15 cellular contexts compared by ENCODE assay signal in the genomic region with DNA sequence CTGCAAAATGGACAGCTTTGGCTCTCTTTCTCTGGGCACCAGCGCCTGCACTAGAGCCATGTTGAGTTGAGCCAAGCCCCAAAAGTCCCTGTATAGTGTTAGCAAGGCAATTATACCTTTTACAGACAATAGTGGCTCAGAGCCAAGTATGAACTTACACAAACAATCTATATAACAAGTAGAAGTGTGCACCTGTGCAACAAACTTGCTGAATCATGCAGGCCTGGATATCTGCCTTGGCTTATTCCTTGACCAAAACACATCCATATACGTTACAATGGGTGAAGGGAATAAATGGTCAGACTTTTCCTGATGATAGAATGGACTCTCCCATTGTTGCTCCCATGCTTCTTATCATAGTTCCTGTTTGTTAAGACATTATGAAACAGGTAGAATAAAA. TPM values are rescaled to one million over a fixed set of nuclear protein-coding genes. Genes with fewer than 3 reads are reported as not detected.
DNase-seq lines count a peak whose midpoint lies in the region; ATAC-seq, FAIRE-seq and TF ChIP-seq lines count a peak whose summit lies in the region.
"Had no signal": no experiment of that assay in that cellular context is flagged by ENCODE, and none has a peak within 500 bp of the region (broad histone marks: within the 10 kb centered on the region; RNA-seq: fewer than 3 reads in every experiment).

No MANE protein-coding gene starts in this region.

- DNase-seq in DMS53 (lab: John Stamatoyannopoulos, UW) = peak; percentile 68
- peak; percentile 8 for DNase-seq in NCI-H69 (lab: John Stamatoyannopoulos, UW)
- no peak for DNase-seq in left colon
- DNase-seq in NCI-H128 (lab: John Stamatoyannopoulos, UW; ENCODE audit: unreplicated experiment) = no peak
- no peak for DNase-seq in GM12891 (ENCODE audit: insufficient read length, low spot score)
- DNase-seq in activated CD4-positive, alpha-beta T cell treated with anti-CD3 and anti-CD28 coated beads, Interleukin-2, amount 50 U/mL, for 4 hours = no peak
- DNase-seq: ACHN, C1 segment of cervical spinal cord, GF-D8, MV-4-11, NCI-H526 had no signal

- no peak for FAIRE-seq in GM12891 (lab: Jason Lieb, UNC)
- FAIRE-seq: GM12878 had no signal

- TF ChIP-seq RAD21 in Ishikawa (IDR thresholded peaks at IDR 0.05; ENCODE audit: low read depth) = no peak

- peak; percentile 66 for ATAC-seq in left colon
- ATAC-seq: GM12878 had no signal

- no peak for TF ChIP-seq POLR2A in GM12891 (IDR thresholded peaks at IDR 0.05; ENCODE audit: low read depth, low read length)

- no peak for TF ChIP-seq EP300 in Ishikawa (IDR thresholded peaks at IDR 0.05; ENCODE audit: borderline replicate concordance)

- intact Hi-C loops in left colon (cut with DNase I, micrococcal nuclease) = no loop called here

TF ChIP-seq in Ishikawa, 13 proteins besides CTCF, POLR2A, EP300 and RAD21:
- TF ChIP-seq NFIC (IDR thresholded peaks at IDR 0.05) (0 out of 2 replicates have a peak, but pooled peaks have one; percentile 27), CREB1 (IDR thresholded peaks at IDR 0.05; ENCODE audit: low read depth) (no peak)
TF ChIP-seq in Ishikawa: peak in this region for 1.

TF ChIP-seq in GM12891, 5 proteins besides CTCF, POLR2A, EP300 and RAD21:
- TF ChIP-seq TAF1 (IDR thresholded peaks at IDR 0.05; ENCODE audit: low read depth, low read length) (no peak), SPI1 (IDR thresholded peaks at IDR 0.05; ENCODE audit: low read depth, low read length) (no peak), POU2F2 (IDR thresholded peaks at IDR 0.05; ENCODE audit: low read depth, low read length) (no peak), PAX5 (IDR thresholded peaks at IDR 0.05; ENCODE audit: insufficient read depth, low read length, severe bottlenecking) (no peak), POLR2AphosphoS5 (IDR thresholded peaks at IDR 0.05; ENCODE audit: low read depth, low read length) (no peak)

RNA-seq across cellular contexts. Expression of a gene that starts 3.8 kb away (rescaled TPM):
- not detected for total RNA-seq in left colon
- not detected for polyA plus RNA-seq in GM12891 (2012; ENCODE audit: low read depth, missing spikeins)
- total RNA-seq: GM12878; GM23248; T-helper 2 cell treated with Interferon-gamma antibody and Interleukin-4, amounts not matched to agents 100 ng/mL and 5 ng/mL, for 36 hours had no signal
- polyA plus RNA-seq: GM23248 had no signal

RNA-seq across cellular contexts. Expression of a gene that starts 16.1 kb away (rescaled TPM):
- not detected for total RNA-seq in left colon
- not detected for polyA plus RNA-seq in GM12891 (2012; ENCODE audit: low read depth, missing spikeins)
- total RNA-seq: GM12878; GM23248; T-helper 2 cell treated with Interferon-gamma antibody and Interleukin-4, amounts not matched to agents 100 ng/mL and 5 ng/mL, for 36 hours had no signal
- polyA plus RNA-seq: GM12878, GM23248 had no signal

RNA-seq across cellular contexts. Expression of a gene that starts 30.3 kb away (rescaled TPM):
- 10 to 100 TPM; 17.6 to 18.6 TPM for total RNA-seq in left colon
- polyA plus RNA-seq in GM12891 (2012; ENCODE audit: low read depth, missing spikeins) = 6.4 TPM

RNA-seq across cellular contexts. Expression of a gene that starts 32.8 kb away (rescaled TPM):
- not detected for total RNA-seq in left colon
- polyA plus RNA-seq in GM12891 (2012; ENCODE audit: low read depth, missing spikeins) = not detected
- total RNA-seq: GM12878; GM23248; T-helper 2 cell treated with Interferon-gamma antibody and Interleukin-4, amounts not matched to agents 100 ng/mL and 5 ng/mL, for 36 hours had no signal
- polyA plus RNA-seq: GM12878, GM23248 had no signal

RNA-seq across cellular contexts. Expression of a gene that starts 59.5 kb away (rescaled TPM):
- total RNA-seq in left colon = not detected
- not detected for polyA plus RNA-seq in GM12891 (2012; ENCODE audit: low read depth, missing spikeins)
- total RNA-seq: GM23248; T-helper 2 cell treated with Interferon-gamma antibody and Interleukin-4, amounts not matched to agents 100 ng/mL and 5 ng/mL, for 36 hours had no signal
- polyA plus RNA-seq: GM12878, GM23248 had no signal

Comparison
In these comparisons a context has a peak if more than half of its experiments do, and no peak if none do; other contexts are left out.
1. DNase-seq: peak in DMS53 (single experiment) and NCI-H69 (single experiment); none in left colon (0 of 2), NCI-H128 (single experiment), GM12891 (single experiment) and activated CD4-positive, alpha-beta T cell treated with anti-CD3 and anti-CD28 coated beads, Interleukin-2, amount 50 U/mL, for 4 hours (0 of 2).